ENCODE assay signal across 35 cellular contexts in the genomic region with DNA sequence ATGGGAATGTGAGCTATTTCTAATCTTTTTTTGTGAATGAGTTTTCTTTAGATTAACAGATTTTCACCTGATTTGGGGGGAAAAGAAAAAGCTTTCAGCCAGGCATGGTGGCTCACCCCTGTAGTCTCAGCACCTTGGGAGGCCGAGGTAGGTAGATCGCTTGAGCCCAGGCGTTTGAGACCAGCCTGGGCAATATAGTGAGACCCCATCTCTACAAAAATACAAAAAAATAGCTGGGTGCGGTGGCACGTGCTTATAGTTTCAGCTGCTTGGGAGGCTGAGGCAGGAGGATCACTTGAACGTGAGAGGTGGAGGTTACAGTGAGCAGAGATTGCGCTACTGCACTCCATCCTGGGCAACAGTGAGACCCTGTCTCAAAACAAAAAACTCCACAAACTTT.
DNase-seq lines count a peak whose midpoint lies in the region; ATAC-seq, FAIRE-seq and TF ChIP-seq lines count a peak whose summit lies in the region.
"Had no signal": no experiment of that assay in that cellular context is flagged by ENCODE, and none has a peak within 500 bp of the region (broad histone marks: within the 10 kb centered on the region; RNA-seq: fewer than 3 reads in every experiment).

No MANE protein-coding gene starts in this region.

- ATAC-seq in K562 (no peak), HG02678 (IDR thresholded peaks at IDR 0.05; ENCODE audit: unreplicated experiment) (no peak), upper lobe of right lung (no peak), HG03571 (IDR thresholded peaks at IDR 0.05; ENCODE audit: unreplicated experiment) (no peak)
- ATAC-seq: A549; CD8-positive, alpha-beta T cell had no signal

- no peaks in the 10 kb centered on the region for H4K20me1 ChIP-seq in K562 (replicated peaks; ENCODE audit: control insufficient read depth, insufficient read depth, low read length)
- H4K20me1 ChIP-seq: BLaER1 had no signal

- FAIRE-seq in K562 (lab: Jason Lieb, UNC), result no peak
- FAIRE-seq: A204.1, A549, D721Med had no signal

- DNase-seq in K562 (ENCODE audit: extremely low read depth in 1 of 4, low spot score in 3 of 4) (no peak), chondrocyte (ENCODE audit: low spot score) (no peak), posterior vena cava (ENCODE audit: low spot score) (peak; percentile 56), upper lobe of right lung (no peak)
- DNase-seq: 8988T; ACHN; AML-193; BE2C; C1 segment of cervical spinal cord; Caco-2; Calu3; CD4-positive, alpha-beta memory T cell; CD4-positive, alpha-beta T cell; CD4-positive, CD25-positive, alpha-beta regulatory T cell; CD8-positive, alpha-beta memory T cell; CD8-positive, alpha-beta T cell; COR-L47; DMS 273 treated with DMSO at 0.1 percent for 48 hours; DMS153; DMS53; DMS79; DMS79 treated with DMSO at 0.1 percent for 48 hours; DND-41; EL had no signal

- H3K36me3 ChIP-seq in K562 (ENCODE audit: control insufficient read depth, insufficient read depth, low read length) (no peaks in the 10 kb centered on the region), upper lobe of right lung (peaks cover 7% of the 10 kb centered on the region)

- H3K27ac Mint-ChIP-seq in chondrocyte (ENCODE audit: unreplicated experiment), result peak overlapping the region; percentile 61
- H3K27ac Mint-ChIP-seq: B cell; CD14-positive monocyte; CD4-positive, alpha-beta memory T cell; CD4-positive, alpha-beta T cell; CD8-positive, alpha-beta T cell had no signal

- no peak overlapping the region for H3K4me3 ChIP-seq in K562
- no peak overlapping the region for H3K4me3 ChIP-seq in upper lobe of right lung
- H3K4me3 ChIP-seq: A549; BLaER1; BLaER1 treated with 17β-estradiol and CSF1 and Interleukin-3, amounts not matched to agents 10 nM and 100 nM had no signal

- H3K4me3 Mint-ChIP-seq in chondrocyte (ENCODE audit: unreplicated experiment), result no peak overlapping the region
- H3K4me3 Mint-ChIP-seq: B cell; CD14-positive monocyte; CD4-positive, alpha-beta memory T cell; CD4-positive, alpha-beta T cell; CD4-positive, CD25-positive, alpha-beta regulatory T cell; CD8-positive, alpha-beta memory T cell; CD8-positive, alpha-beta T cell had no signal

- no peak for TF ChIP-seq EP300 in K562 (IDR thresholded peaks at IDR 0.05; ENCODE audit: low read length)

- no peaks in the 10 kb centered on the region for H3K4me1 ChIP-seq in K562 (replicated peaks in 1 of 2; ENCODE audit: control insufficient read depth in 2 of 2, insufficient read depth in 2 of 2, low read length in 2 of 2)
- H3K4me1 ChIP-seq in upper lobe of right lung, result no peaks in the 10 kb centered on the region
- H3K4me1 ChIP-seq: A549; BE2C; BLaER1; BLaER1 treated with 17β-estradiol and CSF1 and Interleukin-3, amounts not matched to agents 10 nM and 100 nM; Caco-2 had no signal

- H3K4me2 ChIP-seq in K562 (ENCODE audit: insufficient read depth, low read length), result no peak overlapping the region
- H3K4me2 ChIP-seq: A549; BLaER1; BLaER1 treated with 17β-estradiol and CSF1 and Interleukin-3, amounts not matched to agents 10 nM and 100 nM had no signal

- H3K9ac ChIP-seq in K562 (ENCODE audit: insufficient read depth in 1 of 2, low read depth in 2 of 2, low read length in 2 of 2), result no peak overlapping the region
- H3K9ac ChIP-seq: BLaER1; BLaER1 treated with 17β-estradiol and CSF1 and Interleukin-3, amounts not matched to agents 10 nM and 100 nM had no signal

- TF ChIP-seq POLR2A in K562 (conservative IDR thresholded peaks at IDR 0.05), result no peak

- intact Hi-C loops in K562 (cut with micrococcal nuclease) (no loop called here), posterior vena cava (cut with DNase I) (no loop called here), upper lobe of right lung (cut with DNase I) (no loop called here)

- H3K36me3 Mint-ChIP-seq in chondrocyte (ENCODE audit: low read depth), result no peaks in the 10 kb centered on the region

- H3K27me3 ChIP-seq in K562 (ENCODE audit: control insufficient read depth in 2 of 2, insufficient read depth in 2 of 2, low read length in 2 of 2), result no peaks in the 10 kb centered on the region
- H3K27me3 ChIP-seq in upper lobe of right lung, result no peaks in the 10 kb centered on the region
- H3K27me3 ChIP-seq: BE2C; BLaER1; BLaER1 treated with 17β-estradiol and CSF1 and Interleukin-3, amounts not matched to agents 10 nM and 100 nM had no signal

- no peak overlapping the region for H2AFZ ChIP-seq in K562 (ENCODE audit: low read depth, low read length)

- no peaks in the 10 kb centered on the region for H3K9me1 ChIP-seq in K562 (ENCODE audit: control insufficient read depth, insufficient read depth, low read length)

- in situ Hi-C loops in K562 (cut with MboI), result no loop called here

- no peaks in the 10 kb centered on the region for H3K79me2 ChIP-seq in K562 (ENCODE audit: control insufficient read depth, insufficient read depth, low read length)

- POLR2A ChIA-PET in K562 (lab: Yijun Ruan, JAX), result interaction anchor here (0.8 to 2.3 kb wide), 2 partner anchors 9 to 10 kb away, joined by 3 to 6 read pairs; no protein-coding TSS in a partner anchor

- CTCF ChIA-PET in K562 (lab: Yijun Ruan, JAX; ENCODE audit: low intra/inter-chr PET ratio), result no interaction called here

- WGBS in K562 (ENCODE audit: insufficient coverage, low coverage, missing lambda C conversion rate), result 46% methylated on average over 7 of the region's 7 CpGs

- no TSS peak for BruUV-seq in K562 (replicated peaks; lab: Mats Ljungman, UMichigan)

- no peaks in the 10 kb centered on the region for H3K27me3 Mint-ChIP-seq in chondrocyte (ENCODE audit: low read depth)
- H3K27me3 Mint-ChIP-seq: B cell; CD4-positive, alpha-beta memory T cell; CD4-positive, alpha-beta T cell; CD4-positive, CD25-positive, alpha-beta regulatory T cell; CD8-positive, alpha-beta memory T cell had no signal

- H3K4me1 Mint-ChIP-seq in chondrocyte (ENCODE audit: low read depth), result no peaks in the 10 kb centered on the region
- H3K4me1 Mint-ChIP-seq: B cell; CD14-positive monocyte; CD4-positive, alpha-beta memory T cell; CD8-positive, alpha-beta memory T cell had no signal

- TF ChIP-seq RAD21 in K562 (CRISPR knock-in tag; conservative IDR thresholded peaks at IDR 0.05 in 1 of 2, IDR thresholded peaks at IDR 0.05 in 1 of 2), result no peak

- TF ChIP-seq CTCF in K562 (IDR thresholded peaks at IDR 0.05 in 2 of 3, conservative IDR thresholded peaks at IDR 0.05 in 1 of 3; ENCODE audit: insufficient read depth in 2 of 3, low read depth in 1 of 3, low read length in 3 of 3) (no peak), chondrocyte (IDR thresholded peaks at IDR 0.05) (no peak), upper lobe of right lung (IDR thresholded peaks at IDR 0.05) (no peak)

- no peaks in the 10 kb centered on the region for H3K9me3 Mint-ChIP-seq in chondrocyte (ENCODE audit: low read depth)

- no peaks in the 10 kb centered on the region; the same call in 1 of the 2 replicates for H3K9me3 ChIP-seq in K562 (replicated peaks; ENCODE audit: control insufficient read depth, insufficient read depth, low read depth, low read length)
- no peaks in the 10 kb centered on the region for H3K9me3 ChIP-seq in upper lobe of right lung
- H3K9me3 ChIP-seq: BE2C had no signal

- H3K27ac ChIP-seq in K562 (ENCODE audit: extremely low read depth, low read depth, low read length) (no peak overlapping the region), upper lobe of right lung (no peak overlapping the region)
- H3K27ac ChIP-seq: 22Rv1; A549; BLaER1; BLaER1 treated with 17β-estradiol and CSF1 and Interleukin-3, amounts not matched to agents 10 nM and 100 nM; C4-2B had no signal

TF ChIP-seq in K562, 482 proteins besides CTCF, POLR2A, EP300 and RAD21:
- TF ChIP-seq BDP1 (IDR thresholded peaks at IDR 0.05; ENCODE audit: insufficient read depth, insufficient read length) (no peak), STAT6 (CRISPR knock-in tag; IDR thresholded peaks at IDR 0.05) (no peak), RNF2 (IDR thresholded peaks at IDR 0.05) (no peak), CEBPB (tag; IDR thresholded peaks at IDR 0.05) (no peak), POLR2AphosphoS2 (IDR thresholded peaks at IDR 0.05; ENCODE audit: low read length) (no peak), ZNF121 (CRISPR knock-in tag; conservative IDR thresholded peaks at IDR 0.05) (0 out of 2 replicates have a peak, but pooled peaks have one; percentile 52)
TF ChIP-seq in K562: peak in this region for 1.
